12 cellular contexts compared by ENCODE assay signal in genomic region chr12:58148405-58148804, GRCh38.
DNase-seq lines count a peak whose midpoint lies in the region; ATAC-seq, FAIRE-seq and TF ChIP-seq lines count a peak whose summit lies in the region.
"Had no signal": no experiment of that assay in that cellular context is flagged by ENCODE, and none has a peak within 500 bp of the region (broad histone marks: within the 10 kb centered on the region; RNA-seq: fewer than 3 reads in every experiment).

No MANE protein-coding gene starts in this region.

- no peak overlapping the region for H3K4me3 ChIP-seq in lower lobe of right lung
- H3K4me3 ChIP-seq: heart left ventricle had no signal

- H3K9me3 ChIP-seq in lower lobe of right lung, result no peaks in the 10 kb centered on the region

- intact Hi-C loops in MCF 10A (cut with micrococcal nuclease) (no loop called here), lower lobe of right lung (cut with DNase I) (no loop called here)

- BruUV-seq in MCF 10A (replicated peaks; lab: Mats Ljungman, UMichigan), result no TSS peak

- ATAC-seq in lower lobe of right lung, result no peak

- H3K27ac ChIP-seq in lower lobe of right lung, result no peak overlapping the region
- H3K27ac ChIP-seq: heart left ventricle, parathyroid adenoma had no signal

- H3K27me3 ChIP-seq in lower lobe of right lung (ENCODE audit: low read depth), result no peaks in the 10 kb centered on the region
- H3K27me3 ChIP-seq: heart left ventricle had no signal

- POLR2A ChIA-PET in MCF 10A (lab: Yijun Ruan, JAX), result no interaction called here

- peak overlapping the region; percentile 32 for H3K27ac Mint-ChIP-seq in MCF 10A (ENCODE audit: low read depth, unreplicated experiment)
- H3K27ac Mint-ChIP-seq: activated naive CD8-positive, alpha-beta T cell treated with anti-CD3 and anti-CD28 coated beads for 36 hours had no signal

- no peak overlapping the region for H3K4me3 Mint-ChIP-seq in MCF 10A (ENCODE audit: unreplicated experiment)
- H3K4me3 Mint-ChIP-seq: activated naive CD8-positive, alpha-beta T cell treated with anti-CD3 and anti-CD28 coated beads for 36 hours had no signal

- FAIRE-seq in D721Med (lab: Jason Lieb, UNC), result no peak

- no peaks in the 10 kb centered on the region for H3K36me3 ChIP-seq in lower lobe of right lung
- H3K36me3 ChIP-seq: heart left ventricle had no signal

- peaks cover 8% of the 10 kb centered on the region for H3K9me3 Mint-ChIP-seq in MCF 10A (ENCODE audit: unreplicated experiment)

- DNase-seq in DMS 273 treated with DMSO at 0.1 percent for 48 hours (lab: John Stamatoyannopoulos, UW) (peak; percentile 89), NAMALWA (ENCODE audit: low spot score) (peak; percentile 6), MCF 10A (ENCODE audit: unreplicated experiment) (peak; percentile 52), medulla oblongata (ENCODE audit: extremely low spot score) (peak; percentile 53), epidermal melanocyte (ENCODE audit: insufficient read length, low spot score) (no peak), lower lobe of right lung (no peak), D721Med (ENCODE audit: insufficient read length, low spot score) (no peak), NCI-H187 (lab: John Stamatoyannopoulos, UW) (no peak)
- DNase-seq: activated naive CD8-positive, alpha-beta T cell treated with anti-CD3 and anti-CD28 coated beads for 36 hours; heart left ventricle; NCI-H345 had no signal

- H3K27me3 Mint-ChIP-seq in MCF 10A (ENCODE audit: insufficient read depth, unreplicated experiment), result no peaks in the 10 kb centered on the region

- no peaks in the 10 kb centered on the region for H3K36me3 Mint-ChIP-seq in MCF 10A (ENCODE audit: insufficient read depth, unreplicated experiment)
- H3K36me3 Mint-ChIP-seq: activated naive CD8-positive, alpha-beta T cell treated with anti-CD3 and anti-CD28 coated beads for 36 hours had no signal

- CTCF ChIA-PET in MCF 10A (lab: Yijun Ruan, JAX), result no interaction called here

- no peaks in the 10 kb centered on the region for H3K4me1 Mint-ChIP-seq in MCF 10A (ENCODE audit: insufficient read depth, unreplicated experiment)
- H3K4me1 Mint-ChIP-seq: activated naive CD8-positive, alpha-beta T cell treated with anti-CD3 and anti-CD28 coated beads for 36 hours had no signal

- H3K4me1 ChIP-seq in lower lobe of right lung, result no peaks in the 10 kb centered on the region
- H3K4me1 ChIP-seq: parathyroid adenoma had no signal

- no peak for TF ChIP-seq CTCF in MCF 10A (IDR thresholded peaks at IDR 0.05; ENCODE audit: unreplicated experiment)
- TF ChIP-seq CTCF in lower lobe of right lung (IDR thresholded peaks at IDR 0.05), result no peak
- TF ChIP-seq CTCF in D721Med (IDR thresholded peaks at IDR 0.05; ENCODE audit: insufficient read depth, missing control alignments), result no peak

Comparison
In these comparisons a context has a peak if more than half of its experiments do, and no peak if none do; other contexts are left out.
1. DNase-seq: peak in DMS 273 treated with DMSO at 0.1 percent for 48 hours (single experiment), NAMALWA (single experiment), MCF 10A (single experiment) and medulla oblongata (single experiment); none in epidermal melanocyte (single experiment), lower lobe of right lung (single experiment), D721Med (single experiment) and NCI-H187 (0 of 2).